ENCODE assay signal across 1 cellular context in the genomic region with DNA sequence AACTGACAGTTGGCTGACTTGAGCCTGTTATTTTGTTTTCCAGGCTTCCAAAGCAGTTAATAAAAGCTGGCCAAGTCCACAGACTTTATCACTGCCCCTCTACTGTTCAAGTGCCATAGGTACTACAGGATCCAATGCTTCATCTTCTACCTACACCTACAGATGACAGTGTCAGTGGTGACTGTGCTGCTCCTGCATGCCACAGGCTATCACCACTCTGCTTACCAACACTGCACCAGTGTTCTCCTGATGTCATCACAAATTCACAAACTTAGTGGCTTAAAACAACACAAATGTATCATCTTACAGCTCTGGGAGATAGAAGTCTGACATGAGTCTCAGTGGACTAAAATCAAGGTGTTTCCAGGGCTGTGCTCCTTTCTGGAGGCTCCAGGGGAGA.
A peak's percentile ranks its signal among the peaks of the same experiment; 100 is the strongest.
TF ChIP-seq lines count a peak whose summit lies in the region.

No MANE protein-coding gene starts in this region.

TF ChIP-seq in HepG2, 621 proteins besides CTCF, POLR2A, EP300 and RAD21 (continued from another document):
- TF ChIP-seq, protein P1, sequence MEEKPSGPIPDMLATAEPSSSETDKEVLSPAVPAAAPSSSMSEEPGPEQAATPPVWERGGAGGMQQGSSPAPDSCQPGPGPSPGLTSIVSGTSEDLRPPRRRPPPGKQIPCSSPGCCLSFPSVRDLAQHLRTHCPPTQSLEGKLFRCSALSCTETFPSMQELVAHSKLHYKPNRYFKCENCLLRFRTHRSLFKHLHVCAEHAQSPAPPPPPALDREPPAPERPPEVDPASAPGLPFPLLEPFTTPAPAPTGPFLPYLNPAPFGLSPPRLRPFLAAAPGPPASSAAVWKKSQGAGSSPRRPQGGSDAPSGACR (CRISPR knock-in tag; IDR thresholded peaks at IDR 0.05), result 0 out of 2 replicates have a peak, but pooled peaks have one; percentile 31
- TF ChIP-seq, protein P2, sequence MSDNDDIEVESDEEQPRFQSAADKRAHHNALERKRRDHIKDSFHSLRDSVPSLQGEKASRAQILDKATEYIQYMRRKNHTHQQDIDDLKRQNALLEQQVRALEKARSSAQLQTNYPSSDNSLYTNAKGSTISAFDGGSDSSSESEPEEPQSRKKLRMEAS (IDR thresholded peaks at IDR 0.05), result 0 out of 2 replicates have a peak, but pooled peaks have one; percentile 8
- TF ChIP-seq POLR2G (IDR thresholded peaks at IDR 0.05; ENCODE audit: low read depth, low read length) (peak; percentile 25; the same call in 1 of the 2 replicates), POLR2AphosphoS2 (IDR thresholded peaks at IDR 0.05; ENCODE audit: low read depth, low read length) (peak; percentile 46; the same call in 1 of the 2 replicates), NCOA5 (CRISPR knock-in tag; IDR thresholded peaks at IDR 0.05) (peak; percentile 82; the same call in 1 of the 2 replicates), PAF1 (CRISPR knock-in tag; IDR thresholded peaks at IDR 0.05) (peak; percentile 34; the same call in 1 of the 2 replicates), TP53 (CRISPR knock-in tag; conservative IDR thresholded peaks at IDR 0.05) (no peak), HNRNPL (IDR thresholded peaks at IDR 0.05; ENCODE audit: low read depth, low read length) (no peak), EHMT2 (IDR thresholded peaks at IDR 0.05; ENCODE audit: borderline replicate concordance, low read depth, low read length) (no peak), RFXAP (CRISPR knock-in tag; IDR thresholded peaks at IDR 0.05; ENCODE audit: borderline replicate concordance) (no peak), RXRA (CRISPR knock-in tag; IDR thresholded peaks at IDR 0.05) (no peak)
- TF ChIP-seq, protein P3, sequence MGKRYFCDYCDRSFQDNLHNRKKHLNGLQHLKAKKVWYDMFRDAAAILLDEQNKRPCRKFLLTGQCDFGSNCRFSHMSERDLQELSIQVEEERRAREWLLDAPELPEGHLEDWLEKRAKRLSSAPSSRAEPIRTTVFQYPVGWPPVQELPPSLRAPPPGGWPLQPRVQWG (CRISPR knock-in tag; IDR thresholded peaks at IDR 0.05; ENCODE audit: borderline replicate concordance, low read depth), result no peak
- TF ChIP-seq, protein P4, sequence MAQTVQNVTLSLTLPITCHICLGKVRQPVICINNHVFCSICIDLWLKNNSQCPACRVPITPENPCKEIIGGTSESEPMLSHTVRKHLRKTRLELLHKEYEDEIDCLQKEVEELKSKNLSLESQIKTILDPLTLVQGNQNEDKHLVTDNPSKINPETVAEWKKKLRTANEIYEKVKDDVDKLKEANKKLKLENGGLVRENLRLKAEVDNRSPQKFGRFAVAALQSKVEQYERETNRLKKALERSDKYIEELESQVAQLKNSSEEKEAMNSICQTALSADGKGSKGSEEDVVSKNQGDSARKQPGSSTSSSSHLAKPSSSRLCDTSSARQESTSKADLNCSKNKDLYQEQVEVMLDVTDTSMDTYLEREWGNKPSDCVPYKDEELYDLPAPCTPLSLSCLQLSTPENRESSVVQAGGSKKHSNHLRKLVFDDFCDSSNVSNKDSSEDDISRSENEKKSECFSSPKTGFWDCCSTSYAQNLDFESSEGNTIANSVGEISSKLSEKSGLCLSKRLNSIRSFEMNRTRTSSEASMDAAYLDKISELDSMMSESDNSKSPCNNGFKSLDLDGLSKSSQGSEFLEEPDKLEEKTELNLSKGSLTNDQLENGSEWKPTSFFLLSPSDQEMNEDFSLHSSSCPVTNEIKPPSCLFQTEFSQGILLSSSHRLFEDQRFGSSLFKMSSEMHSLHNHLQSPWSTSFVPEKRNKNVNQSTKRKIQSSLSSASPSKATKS (CRISPR knock-in tag; IDR thresholded peaks at IDR 0.05), result no peak
